ENCODE assay signal across 9 cellular contexts in genomic region chr6:40845588-40845987, GRCh38.
A peak's percentile ranks its signal among the peaks of the same experiment; 100 is the strongest.
DNase-seq lines count a peak whose midpoint lies in the region; ATAC-seq and TF ChIP-seq lines count a peak whose summit lies in the region.
"Had no signal": no experiment of that assay in that cellular context is flagged by ENCODE, and none has a peak within 500 bp of the region (broad histone marks: within the 10 kb centered on the region; RNA-seq: fewer than 3 reads in every experiment).

No MANE protein-coding gene starts in this region.

- H3K27me3 Mint-ChIP-seq in activated naive CD4-positive, alpha-beta T cell treated with anti-CD3 and anti-CD28 coated beads, Interleukin-2, amount 10 ng/mL, durations not matched to agents 7 days and 5 days: peaks cover 32% of the 10 kb centered on the region
- H3K27me3 Mint-ChIP-seq in immature natural killer cell (ENCODE audit: low read depth in 3 of 3): peaks cover 5 to 22% (median 6%) of the 10 kb centered on the region in 3 donors

- no peaks in the 10 kb centered on the region for H3K4me1 ChIP-seq in adipocyte (ENCODE audit: control insufficient read depth, insufficient read depth, low read length)
- no peaks in the 10 kb centered on the region for H3K4me1 ChIP-seq in stomach

- TF ChIP-seq POLR2A in stomach (IDR thresholded peaks at IDR 0.05): no peak

- intact Hi-C loops in stomach (cut with DNase I; ENCODE audit: low total_unique reads): no loop called here

- no peak overlapping the region for H3K27ac Mint-ChIP-seq in activated naive CD4-positive, alpha-beta T cell treated with anti-CD3 and anti-CD28 coated beads, Interleukin-2, amount 10 ng/mL, durations not matched to agents 7 days and 5 days
- H3K27ac Mint-ChIP-seq in immature natural killer cell: no peak overlapping the region
- H3K27ac Mint-ChIP-seq: activated naive CD4-positive, alpha-beta T cell treated with anti-CD3 and anti-CD28 coated beads, Interleukin-2, amount 50 U/mL, for 72 hours had no signal

- H3K36me3 ChIP-seq in adipocyte (ENCODE audit: control insufficient read depth, insufficient read depth, low read length, severe bottlenecking): no peaks in the 10 kb centered on the region
- H3K36me3 ChIP-seq in stomach: no peaks in the 10 kb centered on the region

- no peak overlapping the region for H3K4me3 Mint-ChIP-seq in activated naive CD4-positive, alpha-beta T cell treated with anti-CD3 and anti-CD28 coated beads, Interleukin-2, amount 10 ng/mL, durations not matched to agents 7 days and 5 days
- no peak overlapping the region for H3K4me3 Mint-ChIP-seq in immature natural killer cell

- no peaks in the 10 kb centered on the region for H3K9me3 Mint-ChIP-seq in activated naive CD4-positive, alpha-beta T cell treated with anti-CD3 and anti-CD28 coated beads, Interleukin-2, amount 10 ng/mL, durations not matched to agents 7 days and 5 days
- peaks cover 0 to 3% (median 0%) of the 10 kb centered on the region in 6 donors for H3K9me3 Mint-ChIP-seq in immature natural killer cell
- H3K9me3 Mint-ChIP-seq: activated naive CD4-positive, alpha-beta T cell treated with anti-CD3 and anti-CD28 coated beads, Interleukin-2, amount 50 U/mL, for 72 hours had no signal

- TF ChIP-seq EP300 in stomach (IDR thresholded peaks at IDR 0.05): no peak

- H3K36me3 Mint-ChIP-seq in activated naive CD4-positive, alpha-beta T cell treated with anti-CD3 and anti-CD28 coated beads, Interleukin-2, amount 10 ng/mL, durations not matched to agents 7 days and 5 days: no peaks in the 10 kb centered on the region
- no peaks in the 10 kb centered on the region for H3K36me3 Mint-ChIP-seq in immature natural killer cell
- H3K36me3 Mint-ChIP-seq: activated naive CD4-positive, alpha-beta T cell treated with anti-CD3 and anti-CD28 coated beads, Interleukin-2, amount 50 U/mL, for 72 hours had no signal

- ATAC-seq in GM21390 (IDR thresholded peaks at IDR 0.05; ENCODE audit: unreplicated experiment): no peak
- no peak for ATAC-seq in GM18870 (IDR thresholded peaks at IDR 0.05; ENCODE audit: unreplicated experiment)
- ATAC-seq: activated naive CD4-positive, alpha-beta T cell treated with anti-CD3 and anti-CD28 coated beads, Interleukin-2, amount 50 U/mL, for 72 hours had no signal

- no peak overlapping the region for H3K9ac ChIP-seq in adipocyte (ENCODE audit: low read length)

- TF ChIP-seq CTCF in stomach (IDR thresholded peaks at IDR 0.05): peak in 5 of 7 experiments; percentile 31 to 62 (median 37)

- H3K9me3 ChIP-seq in adipocyte (ENCODE audit: control insufficient read depth, low read length): no peaks in the 10 kb centered on the region
- no peaks in the 10 kb centered on the region for H3K9me3 ChIP-seq in stomach

- H3K27me3 ChIP-seq in adipocyte (replicated peaks; ENCODE audit: control insufficient read depth, insufficient read depth, low read length) (peaks cover 17% of the 10 kb centered on the region), stomach (no peaks in the 10 kb centered on the region)

- no peaks in the 10 kb centered on the region for H3K4me1 Mint-ChIP-seq in activated naive CD4-positive, alpha-beta T cell treated with anti-CD3 and anti-CD28 coated beads, Interleukin-2, amount 10 ng/mL, durations not matched to agents 7 days and 5 days
- H3K4me1 Mint-ChIP-seq in immature natural killer cell: no peaks in the 10 kb centered on the region

- H3K27ac ChIP-seq in stomach: no peak overlapping the region

- CTCF ChIA-PET in activated naive CD4-positive, alpha-beta T cell treated with anti-CD3 and anti-CD28 coated beads, Interleukin-2, amount 10 ng/mL, durations not matched to agents 7 days and 5 days (lab: Charles Lee): interaction anchor here (0.6 to 2.5 kb wide), 7 partner anchors 9 to 517 kb away, joined by 3 to 8 read pairs (median 3); no protein-coding TSS in a partner anchor

- DNase-seq in activated naive CD4-positive, alpha-beta T cell treated with anti-CD3 and anti-CD28 coated beads, Interleukin-2, amount 10 ng/mL, durations not matched to agents 7 days and 5 days: peak; percentile 48
- DNase-seq in activated naive CD4-positive, alpha-beta T cell (lab: John Stamatoyannopoulos, UW): no peak
- DNase-seq in NAMALWA (ENCODE audit: low spot score): peak; percentile 68
- DNase-seq in adipocyte (ENCODE audit: low read depth): peak; percentile 54
- peak in 2 of 3 donors; percentile 9 to 26 for DNase-seq in immature natural killer cell
- peak; percentile 53 for DNase-seq in stomach

- 48 to 52% (median 51%) methylated on average over 3 of the region's 3 CpGs for WGBS in stomach, 5 donors

- H3K4me3 ChIP-seq in adipocyte (ENCODE audit: low read length) (no peak overlapping the region), stomach (no peak overlapping the region)

Comparison
In these comparisons a context has a peak if more than half of its experiments do, and no peak if none do; other contexts are left out.
1. DNase-seq: peak in activated naive CD4-positive, alpha-beta T cell treated with anti-CD3 and anti-CD28 coated beads, Interleukin-2, amount 10 ng/mL, durations not matched to agents 7 days and 5 days (single experiment), NAMALWA (single experiment), adipocyte (single experiment), immature natural killer cell (2 of 3) and stomach (single experiment); none in activated naive CD4-positive, alpha-beta T cell (0 of 4).